ENCODE assay signal across 10 cellular contexts in the genomic region with DNA sequence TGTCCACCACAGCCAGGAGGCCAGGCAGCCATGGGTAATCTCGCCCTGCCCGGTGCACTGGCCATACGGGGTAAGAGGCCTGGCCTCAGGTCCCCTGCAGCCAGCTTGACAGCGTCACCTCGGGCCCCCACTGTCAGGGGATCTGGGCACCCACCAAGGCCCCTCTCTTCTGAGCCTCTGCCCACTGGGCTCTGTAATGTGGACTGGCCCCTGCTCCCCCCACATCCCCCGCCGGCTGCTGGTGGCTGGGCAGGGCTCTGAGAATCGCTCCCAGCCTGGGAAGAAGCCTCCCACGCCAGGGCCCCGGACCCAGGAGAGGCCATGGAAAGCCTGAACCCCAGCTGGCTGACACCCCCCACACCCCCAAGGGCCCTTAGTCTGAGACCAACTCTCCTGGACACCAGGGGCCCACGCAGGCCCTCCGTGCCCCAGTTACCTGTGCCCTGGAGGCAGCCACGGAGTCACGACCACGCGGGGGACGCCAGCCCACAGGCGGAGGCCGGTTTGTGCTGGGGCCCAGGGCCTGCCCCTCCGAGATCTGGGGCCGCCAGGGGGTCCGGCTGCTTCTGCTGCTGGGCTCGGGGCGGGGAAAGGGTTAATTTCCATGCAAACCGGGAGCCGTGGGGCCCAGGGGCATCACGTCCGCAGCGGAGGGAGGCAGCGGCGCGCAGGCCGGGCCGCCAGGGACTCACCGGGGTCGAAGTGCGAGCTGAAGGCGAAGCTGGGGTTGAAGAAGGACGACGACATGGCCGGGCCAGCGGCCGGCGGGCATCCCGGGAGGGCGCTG. TPM values are rescaled to one million over a fixed set of nuclear protein-coding genes. Genes with fewer than 3 reads are reported as not detected.
A peak's percentile ranks its signal among the peaks of the same experiment; 100 is the strongest.
DNase-seq lines count a peak whose midpoint lies in the region; TF ChIP-seq lines count a peak whose summit lies in the region.
"Had no signal": no experiment of that assay in that cellular context is flagged by ENCODE, and none has a peak within 500 bp of the region (broad histone marks: within the 10 kb centered on the region; RNA-seq: fewer than 3 reads in every experiment).

A gene (plus strand): TSS at position 262 of the 787 bp plus-strand sequence. CDS start 15,720 bp downstream, outside the sequence.

- H3K36me3 ChIP-seq in mesendoderm (ENCODE audit: control insufficient read depth, insufficient read depth, low read length): no peaks in the 10 kb centered on the region
- no peaks in the 10 kb centered on the region for H3K36me3 ChIP-seq in tibial artery

- H4K5ac ChIP-seq in mesendoderm (ENCODE audit: low read length): no peak within 1 kb of the TSS

- no peak within 1 kb of the TSS for H2BK5ac ChIP-seq in mesendoderm (ENCODE audit: low read length)

- no peak within 1 kb of the TSS for H3K4me3 ChIP-seq in mesendoderm (ENCODE audit: low read length)
- H3K4me3 ChIP-seq in tibial artery: peak within 1 kb of the TSS; percentile 37 to 46

- H2BK120ac ChIP-seq in mesendoderm (ENCODE audit: low read depth, low read length): no peak within 1 kb of the TSS

- no peak within 1 kb of the TSS for H3K9ac ChIP-seq in mesendoderm (ENCODE audit: low read length)

- H2AK5ac ChIP-seq in mesendoderm (ENCODE audit: low read length): no peak within 1 kb of the TSS

- H3K4me1 ChIP-seq in mesendoderm (ENCODE audit: control insufficient read depth, low read depth, low read length) (no peaks in the 10 kb centered on the region), tibial artery (peaks cover 0 to 22% (median 13%) of the 10 kb centered on the region in 4 donors)

- no peaks in the 10 kb centered on the region for H3K9me3 ChIP-seq in tibial artery

- DNase-seq in NCI-H82 (lab: John Stamatoyannopoulos, UW): peak; percentile 46
- no peak for DNase-seq in NCI-H82 treated with DMSO at 0.1 percent for 48 hours (lab: John Stamatoyannopoulos, UW; ENCODE audit: unreplicated experiment)
- DNase-seq in mesendoderm: peak; percentile 22
- no peak for DNase-seq in tibial artery
- DNase-seq in DMS79 treated with DMSO at 0.1 percent for 48 hours (lab: John Stamatoyannopoulos, UW): no peak
- no peak for DNase-seq in effector CD4-positive, alpha-beta T cell
- no peak for DNase-seq in NCI-H2196 (lab: John Stamatoyannopoulos, UW; ENCODE audit: unreplicated experiment)

- H3K18ac ChIP-seq in mesendoderm (ENCODE audit: low read length): no peak within 1 kb of the TSS

- H3K27me3 ChIP-seq in mesendoderm (ENCODE audit: insufficient read depth, low read length, poor library complexity) (no peaks in the 10 kb centered on the region), tibial artery (peaks cover 0 to 87% of the 10 kb centered on the region in 2 donors)

- intact Hi-C loops in tibial artery (cut with DNase I; ENCODE audit: low total_unique reads): no loop called here

- H4K8ac ChIP-seq in mesendoderm (ENCODE audit: low read depth, low read length): no peak within 1 kb of the TSS

- H3K23ac ChIP-seq in mesendoderm (ENCODE audit: low read length): no peak within 1 kb of the TSS

- no peak for TF ChIP-seq CTCF in tibial artery (IDR thresholded peaks at IDR 0.05)

- H3K4ac ChIP-seq in mesendoderm (ENCODE audit: low read depth, low read length): no peak within 1 kb of the TSS

- no peak within 1 kb of the TSS for H3K56ac ChIP-seq in mesendoderm (ENCODE audit: low read length)

- H3K79me1 ChIP-seq in mesendoderm (ENCODE audit: low read length): no peaks in the 10 kb centered on the region

- H3K4me2 ChIP-seq in mesendoderm (ENCODE audit: low read length): peak within 1 kb of the TSS; percentile 22

- H3K79me2 ChIP-seq in mesendoderm (ENCODE audit: control insufficient read depth, insufficient read depth, low read length): no peaks in the 10 kb centered on the region

- H2BK15ac ChIP-seq in mesendoderm (replicated peaks; ENCODE audit: low read depth): no peak within 1 kb of the TSS

- peak within 1 kb of the TSS; percentile 96 for H3K27ac ChIP-seq in cingulate gyrus (ENCODE audit: low read depth, low read length)
- H3K27ac ChIP-seq in mesendoderm (ENCODE audit: low read depth, low read length): no peak within 1 kb of the TSS
- no peak within 1 kb of the TSS for H3K27ac ChIP-seq in tibial artery
- H3K27ac ChIP-seq: C4-2B had no signal

- WGBS in mesendoderm (ENCODE audit: extremely low coverage, insufficient coverage, low lambda C conversion rate): no CpG with 5 or more reads among the region's 46 CpGs

RNA-seq across cellular contexts. Expression of the gene that starts here (rescaled TPM):
- polyA plus RNA-seq in mesendoderm (2013, experiment 1 of 2): not detected
- polyA plus RNA-seq in mesendoderm (2013, experiment 2 of 2): not detected
- polyA plus RNA-seq: endothelial cell of umbilical vein had no signal

Comparison
In these comparisons a context has a peak if more than half of its experiments do, and no peak if none do; other contexts are left out.
1. DNase-seq: peak in NCI-H82 (single experiment) and mesendoderm (single experiment); none in NCI-H82 treated with DMSO at 0.1 percent for 48 hours (single experiment), tibial artery (0 of 2), DMS79 treated with DMSO at 0.1 percent for 48 hours (single experiment), effector CD4-positive, alpha-beta T cell (single experiment) and NCI-H2196 (single experiment).